ENCODE assay signal across 8 cellular contexts in genomic region chr6:170584181-170584953, GRCh38. TPM values are rescaled to one million over a fixed set of nuclear protein-coding genes. Genes with fewer than 3 reads are reported as not detected.
DNase-seq lines count a peak whose midpoint lies in the region; ATAC-seq and TF ChIP-seq lines count a peak whose summit lies in the region.

TSS of gene PDCD2 (minus strand) at chr6:170584637. CDS start at chr6:170584581, 56 bp downstream.

- H3K4me3 Mint-ChIP-seq in progenitor cell of endocrine pancreas (ENCODE audit: low read depth), result peak within 1 kb of the TSS; percentile 100

- ATAC-seq in HG02870 (IDR thresholded peaks at IDR 0.05; ENCODE audit: unreplicated experiment), result peak; percentile 95
- ATAC-seq in left cardiac atrium, result peak; percentile 99

- TF ChIP-seq CTCF in GM13976 (IDR thresholded peaks at IDR 0.05; ENCODE audit: borderline replicate concordance, control extremely low read depth, extremely low read depth, insufficient read depth, missing control alignments), result no peak
- peak; percentile 11 for TF ChIP-seq CTCF in progenitor cell of endocrine pancreas (IDR thresholded peaks at IDR 0.05; ENCODE audit: unreplicated experiment)

- H3K27ac Mint-ChIP-seq in progenitor cell of endocrine pancreas, result peak within 1 kb of the TSS; percentile 97

- peaks cover 10% of the 10 kb centered on the region for H3K4me1 Mint-ChIP-seq in progenitor cell of endocrine pancreas (ENCODE audit: low read depth)

- no peaks in the 10 kb centered on the region for H3K27me3 Mint-ChIP-seq in progenitor cell of endocrine pancreas

- in situ Hi-C loops in GM13976 (cut with MboI; ENCODE audit: low sequenced_read_pairs, unreplicated experiment), result no loop called here

- intact Hi-C loops in left cardiac atrium (cut with DNase I), result no loop called here

- DNase-seq in GM13976 (ENCODE audit: low spot score) (peak; percentile 98), NCI-H146 (lab: John Stamatoyannopoulos, UW) (peak; percentile 98), T-helper 1 cell (peak; percentile 80 to 94 (median 89)), amniotic epithelial cell (ENCODE audit: low read depth) (peak; percentile 87), left cardiac atrium (peak; percentile 96), progenitor cell of endocrine pancreas (ENCODE audit: low spot score, unreplicated experiment) (peak; percentile 77), ureter (ENCODE audit: low spot score) (peak; percentile 94)

- peaks cover 9% of the 10 kb centered on the region for H3K36me3 Mint-ChIP-seq in progenitor cell of endocrine pancreas (ENCODE audit: insufficient read depth)

- no peaks in the 10 kb centered on the region for H3K9me3 Mint-ChIP-seq in progenitor cell of endocrine pancreas (ENCODE audit: low read depth)

RNA-seq across cellular contexts. Expression of gene PDCD2, which starts in this region (rescaled TPM):
- total RNA-seq in left cardiac atrium, result 10 to 100 TPM; 26.7 to 41.1 TPM
- 60.8 and 63.2 TPM in 2 replicates for total RNA-seq in progenitor cell of endocrine pancreas
- total RNA-seq in ureter, result 67.4 TPM

Comparison
In these comparisons a context has a peak if more than half of its experiments do, and no peak if none do; other contexts are left out.
1. Peak in every context shown above with its lines: DNase-seq and ATAC-seq.